8 cellular contexts compared by ENCODE assay signal in the genomic region with DNA sequence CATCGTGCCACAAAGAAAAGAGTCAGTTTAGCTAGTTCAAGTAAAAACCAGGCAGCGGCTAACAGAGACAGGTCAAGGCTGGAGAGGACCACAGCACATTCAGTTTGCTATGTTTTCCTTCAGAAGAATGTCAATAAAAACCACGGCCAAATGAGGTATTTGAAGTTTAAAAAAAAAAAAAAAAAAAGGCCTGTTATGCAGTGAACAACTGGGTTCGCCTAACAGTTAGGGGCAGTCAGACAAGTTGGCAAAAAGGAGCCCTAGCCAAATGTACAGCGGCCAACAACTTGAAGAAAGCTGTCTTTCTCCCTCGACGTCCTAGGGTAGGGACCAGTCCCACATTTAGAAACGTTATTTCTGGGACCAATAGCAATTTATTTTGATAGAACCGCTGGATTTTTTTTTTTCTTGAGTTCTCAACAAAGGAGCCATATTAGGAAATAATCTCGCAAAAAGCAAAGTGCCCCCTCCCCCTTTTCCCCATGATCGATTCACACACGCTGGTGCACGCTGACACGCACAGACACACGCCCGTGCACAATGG.
DNase-seq lines count a peak whose midpoint lies in the region; ATAC-seq and TF ChIP-seq lines count a peak whose summit lies in the region.

No MANE protein-coding gene starts in this region.

- H3K9ac ChIP-seq in OCI-LY1 (ENCODE audit: low read length) (no peak overlapping the region), neural progenitor cell (no peak overlapping the region)

- DNase-seq in BJ (ENCODE audit: low read depth) = no peak
- DNase-seq in esophagus muscularis mucosa (ENCODE audit: extremely low spot score) = no peak
- DNase-seq in neural progenitor cell (ENCODE audit: low spot score) = peak; percentile 5
- DNase-seq in hepatic stellate cell (ENCODE audit: low spot score) = no peak
- no peak for DNase-seq in NCI-H2171 treated with DMSO at 0.1 percent for 48 hours (lab: John Stamatoyannopoulos, UW)
- DNase-seq in NCI-H82 treated with DMSO at 0.1 percent for 48 hours (lab: John Stamatoyannopoulos, UW; ENCODE audit: unreplicated experiment) = no peak

- peak overlapping the region; percentile 35 for H3K27ac Mint-ChIP-seq in neural progenitor cell

- POLR2A ChIA-PET in BJ (lab: Charles Lee) = no interaction called here

- TF ChIP-seq CTCF in BJ (IDR thresholded peaks at IDR 0.05; ENCODE audit: insufficient read depth, low read depth, low read length) (no peak), OCI-LY1 (IDR thresholded peaks at IDR 0.05; ENCODE audit: low read length) (no peak), esophagus muscularis mucosa (IDR thresholded peaks at IDR 0.05) (no peak), neural progenitor cell (IDR thresholded peaks at IDR 0.05) (no peak)

- ATAC-seq in HG02885 (IDR thresholded peaks at IDR 0.05; ENCODE audit: poor library complexity, unreplicated experiment) = no peak

- H3K4me3 ChIP-seq in BJ (ENCODE audit: low read depth, low read length) (peak overlapping the region; percentile 52), OCI-LY1 (ENCODE audit: low read depth, low read length, poor library complexity, severe bottlenecking) (peak overlapping the region; percentile 21), esophagus muscularis mucosa (peak overlapping the region; percentile 58 to 62 (median 61)), neural progenitor cell (peak overlapping the region; percentile 61)

- 19% methylated on average over 13 of the region's 16 CpGs for WGBS in esophagus muscularis mucosa

- no peaks in the 10 kb centered on the region; the same call in 1 of the 2 replicates for H3K27me3 ChIP-seq in BJ (ENCODE audit: control insufficient read depth, insufficient read depth, low read length)
- no peaks in the 10 kb centered on the region for H3K27me3 ChIP-seq in OCI-LY1 (ENCODE audit: insufficient read depth, low read length)
- no peaks in the 10 kb centered on the region for H3K27me3 ChIP-seq in esophagus muscularis mucosa
- H3K27me3 ChIP-seq in neural progenitor cell = no peaks in the 10 kb centered on the region

- H3K9me3 ChIP-seq in OCI-LY1 (ENCODE audit: low read length) (no peaks in the 10 kb centered on the region), esophagus muscularis mucosa (no peaks in the 10 kb centered on the region), neural progenitor cell (ENCODE audit: low read depth) (no peaks in the 10 kb centered on the region)

- H3K4me1 ChIP-seq in OCI-LY1 (ENCODE audit: insufficient read depth, low read length, severe bottlenecking) = no peaks in the 10 kb centered on the region
- peaks cover 12 to 48% (median 40%) of the 10 kb centered on the region in 4 donors for H3K4me1 ChIP-seq in esophagus muscularis mucosa
- H3K4me1 ChIP-seq in neural progenitor cell = peaks cover 5% of the 10 kb centered on the region

- H4K20me1 ChIP-seq in OCI-LY1 (ENCODE audit: insufficient read depth, low read length) (no peaks in the 10 kb centered on the region), neural progenitor cell (ENCODE audit: low read depth) (peaks cover 24% of the 10 kb centered on the region)

- H3K27ac ChIP-seq in OCI-LY1 (ENCODE audit: low read depth, low read length, poor library complexity, severe bottlenecking) (no peak overlapping the region), esophagus muscularis mucosa (replicated peaks in 1 of 4) (peak overlapping the region; percentile 68 to 82 (median 72)), neural progenitor cell (no peak overlapping the region)

- H3K79me2 ChIP-seq in OCI-LY1 (ENCODE audit: insufficient read depth, low read length) = no peaks in the 10 kb centered on the region
- peaks cover 7% of the 10 kb centered on the region for H3K79me2 ChIP-seq in neural progenitor cell (ENCODE audit: low read depth)

- intact Hi-C loops in esophagus muscularis mucosa (cut with DNase I) = loop anchor here (5.0 to 10.0 kb wide), 2 partner anchors 389 to 417 kb away; no protein-coding TSS in a partner anchor

- H3K9me2 ChIP-seq in OCI-LY1 (ENCODE audit: low read depth, low read length) = no peaks in the 10 kb centered on the region

- CTCF ChIA-PET in BJ (lab: Yijun Ruan, JAX) = interaction anchor here (0.6 to 3.1 kb wide), 17 partner anchors 11 to 767 kb away, joined by 3 to 33 read pairs (median 3); no protein-coding TSS in a partner anchor

- H3K4me3 Mint-ChIP-seq in neural progenitor cell = peak overlapping the region; percentile 95

- no peak for TF ChIP-seq POLR2A in esophagus muscularis mucosa (IDR thresholded peaks at IDR 0.05; ENCODE audit: low read depth)

- H3K36me3 ChIP-seq in BJ (ENCODE audit: control insufficient read depth, insufficient read depth, low read length) (no peaks in the 10 kb centered on the region), OCI-LY1 (ENCODE audit: insufficient read depth, low read length) (no peaks in the 10 kb centered on the region), esophagus muscularis mucosa (no peaks in the 10 kb centered on the region), neural progenitor cell (no peaks in the 10 kb centered on the region)

- no peaks in the 10 kb centered on the region for H3K36me3 Mint-ChIP-seq in neural progenitor cell

- no peak overlapping the region for H2AFZ ChIP-seq in OCI-LY1 (ENCODE audit: low read length)
- H2AFZ ChIP-seq in neural progenitor cell (replicated peaks) = peak overlapping the region; percentile 62

- peaks cover 45% of the 10 kb centered on the region for H3K4me1 Mint-ChIP-seq in neural progenitor cell

- no peaks in the 10 kb centered on the region for H3K9me3 Mint-ChIP-seq in neural progenitor cell

- H3K4me2 ChIP-seq in OCI-LY1 (ENCODE audit: low read length) (peak overlapping the region; percentile 59; the same call in 1 of the 2 replicates), neural progenitor cell (peak overlapping the region; percentile 88)

- H3K27me3 Mint-ChIP-seq in neural progenitor cell (ENCODE audit: insufficient read depth, low read depth) = no peaks in the 10 kb centered on the region

- no peaks in the 10 kb centered on the region for H3F3A ChIP-seq in OCI-LY1 (ENCODE audit: insufficient read depth, low read length)
- peaks cover 15% of the 10 kb centered on the region for H3F3A ChIP-seq in neural progenitor cell (ENCODE audit: low read depth)

- TF ChIP-seq EP300 in esophagus muscularis mucosa (IDR thresholded peaks at IDR 0.05) = no peak

Comparison
In these comparisons a context has a peak if more than half of its experiments do, and no peak if none do; other contexts are left out.
1. H3K27ac ChIP-seq: peak in esophagus muscularis mucosa (4 of 4); none in OCI-LY1 (single experiment) and neural progenitor cell (single experiment).
2. Peak in every context shown above with its lines, with median percentiles within 50 percentile points of each other: H3K4me3 ChIP-seq.